Comparison of ENCODE assay signal across 26 cellular contexts in genomic region chr7:83055197-83055596, GRCh38.
"Had no signal": no experiment of that assay in that cellular context is flagged by ENCODE, and none has a peak within 500 bp of the region (broad histone marks: within the 10 kb centered on the region; RNA-seq: fewer than 3 reads in every experiment).

No MANE protein-coding gene starts in this region.

- H3K4me3 ChIP-seq: colonic mucosa, esophagus squamous epithelium, gastrocnemius medialis, heart right ventricle, left lung, lower lobe of right lung, mucosa of descending colon had no signal

- ATAC-seq: effector memory CD8-positive, alpha-beta T cell; esophagus mucosa; gastrocnemius medialis; heart right ventricle; left cardiac atrium; left lung; left ventricle myocardium superior; lower lobe of right lung; mucosa of descending colon had no signal

- H3K27me3 ChIP-seq: colonic mucosa, esophagus squamous epithelium, gastrocnemius medialis, heart right ventricle, left lung had no signal

- DNase-seq: colonic mucosa; cortex of kidney; effector CD8-positive, alpha-beta T cell; effector memory CD8-positive, alpha-beta T cell; endodermal cell; erythroblast; esophagus squamous epithelium; foreskin fibroblast; foreskin melanocyte; gastrocnemius medialis; glutamatergic neuron; head of caudate nucleus; heart right ventricle; hippocampal formation; left cardiac atrium; left lung; left ventricle myocardium superior; lower lobe of right lung; mesenchymal stem cell; mucosa of descending colon; naive B cell had no signal

- H3K36me3 ChIP-seq: colonic mucosa, esophagus squamous epithelium, gastrocnemius medialis, heart right ventricle, left lung, lower lobe of right lung had no signal

- H3K4me1 ChIP-seq: colonic mucosa, gastrocnemius medialis, heart right ventricle, left lung, lower lobe of right lung had no signal

- H3K9me3 ChIP-seq: colonic mucosa, esophagus squamous epithelium, gastrocnemius medialis, heart right ventricle, left lung, lower lobe of right lung, mucosa of descending colon had no signal

- H3K27ac ChIP-seq: colonic mucosa, epithelial cell of prostate, esophagus squamous epithelium, gastrocnemius medialis, heart right ventricle, left lung, lower lobe of right lung had no signal

- FAIRE-seq: endometrium, islet of Langerhans, keratinocyte had no signal
